Comparison of ENCODE assay signal across 11 cellular contexts in genomic region chr1:153357076-153357852, GRCh38. TPM values are rescaled to one million over a fixed set of nuclear protein-coding genes. Genes with fewer than 3 reads are reported as not detected.
DNase-seq lines count a peak whose midpoint lies in the region; ATAC-seq and TF ChIP-seq lines count a peak whose summit lies in the region.
"Had no signal": no experiment of that assay in that cellular context is flagged by ENCODE, and none has a peak within 500 bp of the region (broad histone marks: within the 10 kb centered on the region; RNA-seq: fewer than 3 reads in every experiment).

No MANE protein-coding gene starts in this region.

- no peaks in the 10 kb centered on the region for H3K79me2 ChIP-seq in PC-3 (ENCODE audit: low read length)

- H2AFZ ChIP-seq in PC-3 (ENCODE audit: low read length): peak overlapping the region; percentile 49; the same call in 1 of the 2 replicates

- peak overlapping the region; percentile 93 for H3K27ac ChIP-seq in PC-3 (ENCODE audit: low read length)
- H3K27ac ChIP-seq in foreskin keratinocyte: peak overlapping the region; percentile 66
- H3K27ac ChIP-seq: SJSA1 had no signal

- POLR2A ChIA-PET in PC-3 (lab: Charles Lee; ENCODE audit: unreplicated experiment): interaction anchor here (0.5 kb wide), 1 partner anchor 247 kb away, joined by 3 read pairs; no protein-coding TSS in a partner anchor

- peak overlapping the region; percentile 36; the same call in 1 of the 2 replicates for H3K4me3 ChIP-seq in PC-3 (ENCODE audit: low read length)
- H3K4me3 ChIP-seq: HAP-1, SJSA1 had no signal

- ATAC-seq in PC-3: peak; percentile 25
- no peak for ATAC-seq in foreskin keratinocyte
- no peak for ATAC-seq in GM21367 (IDR thresholded peaks at IDR 0.05; ENCODE audit: unreplicated experiment)
- no peak for ATAC-seq in GM21619 (IDR thresholded peaks at IDR 0.05; ENCODE audit: unreplicated experiment)
- no peak for ATAC-seq in GM18502 (IDR thresholded peaks at IDR 0.05; ENCODE audit: poor library complexity, unreplicated experiment)

- no peaks in the 10 kb centered on the region for H3K9me3 ChIP-seq in PC-3 (ENCODE audit: low read length)
- H3K9me3 ChIP-seq: HAP-1, SJSA1 had no signal

- H3K9me3 Mint-ChIP-seq in Calu3 (ENCODE audit: low read depth, unreplicated experiment) (no peaks in the 10 kb centered on the region), osteocyte (ENCODE audit: unreplicated experiment) (no peaks in the 10 kb centered on the region)

- H3K9me2 ChIP-seq in PC-3 (replicated peaks; ENCODE audit: low read length): no peaks in the 10 kb centered on the region

- CTCF ChIA-PET in Calu3 (lab: Charles Lee) (interaction anchor here (0.8 to 1.8 kb wide), 4 partner anchors 18 to 138 kb away, joined by 3 to 7 read pairs (median 5); partner anchors contain the start of gene S100A12), PC-3 (lab: Charles Lee) (interaction anchor here (1.1 kb wide), 1 partner anchor 136 kb away, joined by 5 read pairs; no protein-coding TSS in a partner anchor)

- H3F3A ChIP-seq in PC-3 (ENCODE audit: low read length, unreplicated experiment): peaks cover 4% of the 10 kb centered on the region

- H3K27me3 Mint-ChIP-seq in Calu3 (ENCODE audit: unreplicated experiment) (peaks cover 44% of the 10 kb centered on the region), osteocyte (ENCODE audit: unreplicated experiment) (peaks cover 6% of the 10 kb centered on the region)

- TF ChIP-seq CTCF in Calu3 (IDR thresholded peaks at IDR 0.05; ENCODE audit: unreplicated experiment): no peak
- TF ChIP-seq CTCF in PC-3 (conservative IDR thresholded peaks at IDR 0.05; ENCODE audit: low read depth, low read length): no peak
- TF ChIP-seq CTCF in foreskin keratinocyte (conservative IDR thresholded peaks at IDR 0.05): no peak
- no peak for TF ChIP-seq CTCF in osteocyte (IDR thresholded peaks at IDR 0.05)

- intact Hi-C loops in Calu3 (cut with micrococcal nuclease; ENCODE audit: unreplicated experiment): loop anchor here (10.0 kb wide), 1 partner anchor 628 kb away; the partner anchor contains the start of gene RAB13
- intact Hi-C loops in PC-3 (cut with micrococcal nuclease): loop anchor here (10.0 kb wide), 2 partner anchors 318 to 388 kb away; partner anchors contain the start of genes ILF2 and NPR1

- no peaks in the 10 kb centered on the region for H3K36me3 Mint-ChIP-seq in Calu3 (ENCODE audit: insufficient read depth, unreplicated experiment)
- H3K36me3 Mint-ChIP-seq in osteocyte (ENCODE audit: unreplicated experiment): no peaks in the 10 kb centered on the region

- H3K27me3 ChIP-seq in PC-3 (ENCODE audit: low read length): no peaks in the 10 kb centered on the region
- no peaks in the 10 kb centered on the region for H3K27me3 ChIP-seq in foreskin keratinocyte

- no peaks in the 10 kb centered on the region for H4K20me1 ChIP-seq in PC-3 (ENCODE audit: low read length)

- H3K27ac Mint-ChIP-seq in Calu3 (ENCODE audit: unreplicated experiment): no peak overlapping the region
- H3K27ac Mint-ChIP-seq in osteocyte (ENCODE audit: unreplicated experiment): no peak overlapping the region

- DNase-seq in Calu3: peak; percentile 74
- DNase-seq in PC-3: peak; percentile 96
- DNase-seq in foreskin keratinocyte: peak in 1 of 2 donors; percentile 57
- peak; percentile 60 for DNase-seq in osteocyte (ENCODE audit: extremely low spot score, unreplicated experiment)
- no peak for DNase-seq in HUDEP-2 (lab: John Stamatoyannopoulos, UW; ENCODE audit: unreplicated experiment in 76 of 76)
- DNase-seq: NCI-H187 treated with DMSO at 0.1 percent for 48 hours had no signal

- H3K4me1 Mint-ChIP-seq in Calu3 (ENCODE audit: low read depth, unreplicated experiment) (peaks cover 33% of the 10 kb centered on the region), osteocyte (ENCODE audit: unreplicated experiment) (no peaks in the 10 kb centered on the region)

- H3K36me3 ChIP-seq in PC-3 (ENCODE audit: low read depth, low read length): no peaks in the 10 kb centered on the region
- H3K36me3 ChIP-seq: HAP-1, SJSA1 had no signal

- H3K4me3 Mint-ChIP-seq in Calu3 (ENCODE audit: low read depth, unreplicated experiment) (no peak overlapping the region), osteocyte (ENCODE audit: unreplicated experiment) (no peak overlapping the region)

- H3K9ac ChIP-seq in PC-3 (ENCODE audit: low read length): peak overlapping the region; percentile 69

- H3K4me1 ChIP-seq in PC-3 (ENCODE audit: insufficient read depth, low read length) (peaks cover 46% of the 10 kb centered on the region), foreskin keratinocyte (peaks cover 4% of the 10 kb centered on the region)
- H3K4me1 ChIP-seq: HAP-1, SJSA1 had no signal

- BruUV-seq in Calu3 (replicated peaks; lab: Mats Ljungman, UMichigan) (no TSS peak), PC-3 (replicated peaks; lab: Mats Ljungman, UMichigan) (no TSS peak)

- H3K4me2 ChIP-seq in PC-3 (ENCODE audit: low read length): peak overlapping the region; percentile 75

RNA-seq across cellular contexts. Expression of gene S100A9, which starts 0.4 kb away (rescaled TPM):
- total RNA-seq in Calu3 (2022): 5.0 and 10.6 TPM in 2 replicates
- 482 and 559 TPM in 2 replicates for total RNA-seq in PC-3 (2014; rRNA removed)
- total RNA-seq in foreskin keratinocyte: 12.1 and 19.1 TPM in 2 replicates
- 16.0 and 21.7 TPM in 2 replicates for polyA plus RNA-seq in foreskin keratinocyte
- total RNA-seq in osteocyte: not detected in 2 replicates
- total RNA-seq: SJSA1 had no signal

RNA-seq across cellular contexts. Expression of gene PGLYRP4, which starts 8.6 kb away (rescaled TPM):
- total RNA-seq in Calu3 (2022) (0.38 TPM in 1 of 2 replicates, not detected in the other), PC-3 (2014; rRNA removed) (not detected in 2 replicates), foreskin keratinocyte (0.07 and 0.27 TPM in 2 replicates), osteocyte (not detected in 2 replicates)
- 0.13 and 0.44 TPM in 2 replicates for polyA plus RNA-seq in foreskin keratinocyte
- total RNA-seq: SJSA1 had no signal

RNA-seq across cellular contexts. Expression of gene S100A12, which starts 18.2 kb away (rescaled TPM):
- total RNA-seq in Calu3 (2022): not detected in 2 replicates
- not detected in 2 replicates for total RNA-seq in PC-3 (2014; rRNA removed)
- total RNA-seq in foreskin keratinocyte: not detected in 2 replicates
- polyA plus RNA-seq in foreskin keratinocyte: not detected in 2 replicates
- total RNA-seq in osteocyte: not detected in 2 replicates
- total RNA-seq: SJSA1 had no signal

RNA-seq across cellular contexts. Expression of gene S100A8, which starts 33.6 kb away (rescaled TPM):
- total RNA-seq in Calu3 (2022): not detected in 2 replicates
- 0.29 TPM in 1 of 2 replicates, not detected in the other for total RNA-seq in PC-3 (2014; rRNA removed)
- 4.1 and 6.2 TPM in 2 replicates for total RNA-seq in foreskin keratinocyte
- polyA plus RNA-seq in foreskin keratinocyte: 5.5 and 6.2 TPM in 2 replicates
- not detected in 2 replicates for total RNA-seq in osteocyte
- total RNA-seq: SJSA1 had no signal

RNA-seq across cellular contexts. Expression of gene PGLYRP3, which starts 44.5 kb away (rescaled TPM):
- total RNA-seq in Calu3 (2022): not detected in 2 replicates
- not detected in 2 replicates for total RNA-seq in PC-3 (2014; rRNA removed)
- total RNA-seq in foreskin keratinocyte: not detected in 2 replicates
- polyA plus RNA-seq in foreskin keratinocyte: 0.06 TPM in 1 of 2 replicates, not detected in the other
- total RNA-seq in osteocyte: not detected in 2 replicates
- total RNA-seq: SJSA1 had no signal

Comparison
In these comparisons a context has a peak if more than half of its experiments do, and no peak if none do; other contexts are left out.
1. DNase-seq: peak in Calu3 (single experiment), PC-3 (single experiment) and osteocyte (single experiment); none in HUDEP-2 (0 of 76).
2. RNA of gene S100A9, which starts 0.4 kb away (total RNA-seq): 482 to 559 TPM in PC-3; 12.1 to 19.1 TPM in foreskin keratinocyte, 5.0 to 10.6 TPM in Calu3 and not detected in osteocyte; every median in the first group is over 10 times any median in the second.